6 cellular contexts compared by ENCODE assay signal in the genomic region with DNA sequence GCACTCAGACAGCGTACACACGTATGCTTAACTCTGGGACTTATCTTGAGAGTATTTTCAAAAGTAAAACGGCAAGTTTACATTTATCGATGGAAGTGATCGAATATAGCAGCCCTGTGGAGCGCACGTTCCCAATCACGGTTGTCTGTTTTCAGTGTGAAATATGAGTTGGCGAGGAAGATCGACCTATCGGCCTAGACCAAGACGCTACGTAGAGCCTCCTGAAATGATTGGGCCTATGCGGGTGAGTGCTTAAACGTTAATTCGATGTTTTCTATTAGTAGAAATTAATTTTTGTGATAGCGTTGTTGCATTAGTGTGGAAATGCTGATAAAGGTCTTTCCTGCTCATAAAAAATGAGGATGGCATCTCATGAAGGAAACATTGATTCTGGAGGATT. TPM values are rescaled to one million over a fixed set of nuclear protein-coding genes. Genes with fewer than 3 reads are reported as not detected.
"Had no signal": no experiment of that assay in that cellular context is flagged by ENCODE, and none has a peak within 500 bp of the region (broad histone marks: within the 10 kb centered on the region; RNA-seq: fewer than 3 reads in every experiment).

No MANE protein-coding gene starts in this region.

RNA-seq across cellular contexts. Expression of gene GAGE2A, which starts 1.2 kb away (rescaled TPM):
- total RNA-seq: GM23248, H4, H7, HepG2, HFFc6 had no signal

RNA-seq across cellular contexts. Expression of gene GAGE1, which starts 8.3 kb away (rescaled TPM):
- total RNA-seq: GM23248, H4, H7, HepG2, HFFc6 had no signal

RNA-seq across cellular contexts. Expression of gene GAGE12H, which starts 10.7 kb away (rescaled TPM):
- total RNA-seq: GM23248, H4, H7, HepG2, HFFc6, HT1080 had no signal

RNA-seq across cellular contexts. Expression of gene GAGE12G, which starts 20.3 kb away (rescaled TPM):
- total RNA-seq: GM23248, H7, HepG2, HFFc6, HT1080 had no signal

RNA-seq across cellular contexts. Expression of gene GAGE12F, which starts 29.8 kb away (rescaled TPM):
- total RNA-seq: GM23248, H7, HepG2, HFFc6, HT1080 had no signal
